In genomic region chr12:101647711-101648110, GRCh38 we compare ENCODE assay signal across 14 cellular contexts.
A peak's percentile ranks its signal among the peaks of the same experiment; 100 is the strongest.
DNase-seq lines count a peak whose midpoint lies in the region; ATAC-seq, FAIRE-seq and TF ChIP-seq lines count a peak whose summit lies in the region.
"Had no signal": no experiment of that assay in that cellular context is flagged by ENCODE, and none has a peak within 500 bp of the region (broad histone marks: within the 10 kb centered on the region; RNA-seq: fewer than 3 reads in every experiment).

No MANE protein-coding gene starts in this region.

- no peaks in the 10 kb centered on the region for H3K27me3 Mint-ChIP-seq in memory B cell
- no peaks in the 10 kb centered on the region for H3K27me3 Mint-ChIP-seq in stimulated activated naive B cell treated with anti-CD40 and anti-IgM and Interleukin-4, amounts not matched to agents 10 μg/mL and 1 μg/mL and 100 μg/mL, for 72 hours

- no peak for TF ChIP-seq POLR2A in H54 (IDR thresholded peaks at IDR 0.05; ENCODE audit: low read depth, low read length)

- H3K36me3 Mint-ChIP-seq in memory B cell, result no peaks in the 10 kb centered on the region
- peaks cover 0 to 4% of the 10 kb centered on the region in 2 donors for H3K36me3 Mint-ChIP-seq in stimulated activated naive B cell treated with anti-CD40 and anti-IgM and Interleukin-4, amounts not matched to agents 10 μg/mL and 1 μg/mL and 100 μg/mL, for 72 hours
- H3K36me3 Mint-ChIP-seq: CD8-positive, alpha-beta memory T cell had no signal

- H3K9me3 Mint-ChIP-seq in memory B cell, result no peaks in the 10 kb centered on the region
- no peaks in the 10 kb centered on the region for H3K9me3 Mint-ChIP-seq in stimulated activated naive B cell treated with anti-CD40 and anti-IgM and Interleukin-4, amounts not matched to agents 10 μg/mL and 1 μg/mL and 100 μg/mL, for 72 hours
- H3K9me3 Mint-ChIP-seq: CD8-positive, alpha-beta memory T cell; HFFc6 had no signal

- peak; percentile 65 for DNase-seq in DMS53 (lab: John Stamatoyannopoulos, UW)
- DNase-seq in DMS53 treated with DMSO at 0.1 percent for 48 hours (lab: John Stamatoyannopoulos, UW; ENCODE audit: unreplicated experiment), result no peak
- DNase-seq in memory B cell (ENCODE audit: low spot score in 2 of 2), result no peak
- DNase-seq in stimulated activated naive B cell treated with anti-CD40 and anti-IgM and Interleukin-4, amounts not matched to agents 10 μg/mL and 1 μg/mL and 100 μg/mL, for 72 hours, result no peak
- DNase-seq in NCI-H1417 (lab: John Stamatoyannopoulos, UW), result no peak
- no peak for DNase-seq in H54 (ENCODE audit: insufficient read length, low spot score)
- DNase-seq: Caco-2; CD8-positive, alpha-beta memory T cell; GOT3; HCEC 1CT; HFFc6; KBM-7 had no signal

- H3K27ac Mint-ChIP-seq in memory B cell, result peak overlapping the region; percentile 28
- peak overlapping the region; percentile 90 for H3K27ac Mint-ChIP-seq in stimulated activated naive B cell treated with anti-CD40 and anti-IgM and Interleukin-4, amounts not matched to agents 10 μg/mL and 1 μg/mL and 100 μg/mL, for 72 hours
- H3K27ac Mint-ChIP-seq: CD8-positive, alpha-beta memory T cell; HFFc6 had no signal

- peak; percentile 46 for ATAC-seq in HG02610 (IDR thresholded peaks at IDR 0.05; ENCODE audit: unreplicated experiment)
- ATAC-seq in memory B cell (ENCODE audit: low read depth), result peak; percentile 22
- peak; percentile 74 to 82 for ATAC-seq in stimulated activated naive B cell treated with anti-CD40 and anti-IgM and Interleukin-4, amounts not matched to agents 10 μg/mL and 1 μg/mL and 100 μg/mL, for 72 hours (replicated peaks)
- no peak for ATAC-seq in HG02870 (IDR thresholded peaks at IDR 0.05; ENCODE audit: unreplicated experiment)

- H3K4me1 Mint-ChIP-seq in memory B cell, result peaks cover 3% of the 10 kb centered on the region
- H3K4me1 Mint-ChIP-seq in stimulated activated naive B cell treated with anti-CD40 and anti-IgM and Interleukin-4, amounts not matched to agents 10 μg/mL and 1 μg/mL and 100 μg/mL, for 72 hours, result peaks cover 18 to 27% of the 10 kb centered on the region in 2 donors

- FAIRE-seq in H54 (lab: Jason Lieb, UNC), result no peak

- no peak overlapping the region for H3K4me3 Mint-ChIP-seq in memory B cell
- H3K4me3 Mint-ChIP-seq in stimulated activated naive B cell treated with anti-CD40 and anti-IgM and Interleukin-4, amounts not matched to agents 10 μg/mL and 1 μg/mL and 100 μg/mL, for 72 hours, result peak overlapping the region; percentile 15 to 42
- H3K4me3 Mint-ChIP-seq: CD8-positive, alpha-beta memory T cell; HFFc6 had no signal
